In genomic region chr9:93115486-93115885, GRCh38 we compare ENCODE assay signal across 32 cellular contexts. TPM values are rescaled to one million over a fixed set of nuclear protein-coding genes. Genes with fewer than 3 reads are reported as not detected.
A peak's percentile ranks its signal among the peaks of the same experiment; 100 is the strongest.
DNase-seq lines count a peak whose midpoint lies in the region; ATAC-seq, FAIRE-seq and TF ChIP-seq lines count a peak whose summit lies in the region.
"Had no signal": no experiment of that assay in that cellular context is flagged by ENCODE, and none has a peak within 500 bp of the region (broad histone marks: within the 10 kb centered on the region; RNA-seq: fewer than 3 reads in every experiment).

No MANE protein-coding gene starts in this region.

- H3K36me3 ChIP-seq in GM23338 (ENCODE audit: insufficient read depth) (no peaks in the 10 kb centered on the region), adrenal gland (replicated peaks in 1 of 2) (peaks cover 0 to 12% of the 10 kb centered on the region in 2 donors), spleen (peaks cover 0 to 47% (median 11%) of the 10 kb centered on the region in 6 donors), MG63 (peaks cover 7% of the 10 kb centered on the region)
- H3K36me3 ChIP-seq: cardiac muscle cell, colonic mucosa, SJSA1 had no signal

- H3F3A ChIP-seq in GM23338 (replicated peaks; ENCODE audit: low read depth): no peaks in the 10 kb centered on the region

- no peaks in the 10 kb centered on the region for H3K9me2 ChIP-seq in GM23338 (ENCODE audit: insufficient read depth)

- H3K4me1 ChIP-seq in A549: peaks cover 57% of the 10 kb centered on the region
- peaks cover 10% of the 10 kb centered on the region for H3K4me1 ChIP-seq in GM23338 (ENCODE audit: insufficient read depth)
- H3K4me1 ChIP-seq in adrenal gland (replicated peaks in 1 of 2): peaks cover 34 to 43% of the 10 kb centered on the region in 2 donors
- H3K4me1 ChIP-seq in spleen: peaks cover 16 to 98% (median 61%) of the 10 kb centered on the region in 6 donors
- H3K4me1 ChIP-seq: Caco-2 had no signal

- H3K79me2 ChIP-seq in GM23338 (replicated peaks; ENCODE audit: insufficient read depth): no peaks in the 10 kb centered on the region

- WGBS in A549 (ENCODE audit: missing lambda C conversion rate): no CpG with 5 or more reads among the region's 2 CpGs
- 2 to 20% (median 9%) methylated on average over 1 to 2 of the region's 2 CpGs; no CpG with 5 or more reads in 1 of the 4 donors for WGBS in adrenal gland, 4 donors
- 0 to 12% (median 5%) methylated on average over 2 of the region's 2 CpGs for WGBS in spleen, 5 donors

- TF ChIP-seq CTCF in A549 (IDR thresholded peaks at IDR 0.05) (no peak), GM23338 (conservative IDR thresholded peaks at IDR 0.05; ENCODE audit: low read depth in 2 of 2) (no peak), adrenal gland (IDR thresholded peaks at IDR 0.05) (no peak), spleen (IDR thresholded peaks at IDR 0.05 in 8 of 11, conservative IDR thresholded peaks at IDR 0.05 in 3 of 11) (no peak), WTC11 (IDR thresholded peaks at IDR 0.05) (no peak)

- H3K4me3 Mint-ChIP-seq in GM23338: no peak overlapping the region
- H3K4me3 Mint-ChIP-seq in WTC11: no peak overlapping the region
- H3K4me3 Mint-ChIP-seq: activated B cell treated with CpG ODN at 0.5 μM for 24 hours; activated CD4-positive, alpha-beta T cell treated with anti-CD3 and anti-CD28 coated beads, Interleukin-2, amount 10 ng/mL, durations not matched to agents 7 days and 5 days; activated naive CD8-positive, alpha-beta T cell treated with anti-CD3 and anti-CD28 coated beads, Interleukin-2, amount 10 ng/mL, durations not matched to agents 7 days and 5 days; naive thymus-derived CD4-positive, alpha-beta T cell had no signal

- no peak overlapping the region for H2AFZ ChIP-seq in GM23338

- POLR2A ChIA-PET in A549 (lab: Yijun Ruan, JAX): interaction anchor here (0.9 to 1.0 kb wide), 2 partner anchors 19 kb away, joined by 3 read pairs; partner anchors contain the start of gene NINJ1
- POLR2A ChIA-PET in WTC11 (lab: Charles Lee): no interaction called here

- H3K9me3 Mint-ChIP-seq in GM23338 (no peaks in the 10 kb centered on the region), WTC11 (no peaks in the 10 kb centered on the region)
- H3K9me3 Mint-ChIP-seq: activated B cell treated with CpG ODN at 0.5 μM for 24 hours; activated CD4-positive, alpha-beta T cell treated with anti-CD3 and anti-CD28 coated beads, Interleukin-2, amount 10 ng/mL, durations not matched to agents 7 days and 5 days; activated naive CD8-positive, alpha-beta T cell treated with anti-CD3 and anti-CD28 coated beads, Interleukin-2, amount 10 ng/mL, durations not matched to agents 7 days and 5 days; naive thymus-derived CD4-positive, alpha-beta T cell had no signal

- FAIRE-seq in A549 (lab: Jason Lieb, UNC): no peak
- FAIRE-seq: GM12892, keratinocyte, RCC 7860 had no signal

- DNase-seq in A549 (ENCODE audit: low read depth in 1 of 2, low spot score in 1 of 2): no peak
- peak; percentile 21 for DNase-seq in GM23338 (ENCODE audit: low spot score)
- DNase-seq in adrenal gland: peak in 5 of 7 donors; percentile 2 to 43 (median 18)
- no peak for DNase-seq in spleen
- DNase-seq in WTC11 (ENCODE audit: low spot score): no peak
- no peak for DNase-seq in MG63
- no peak for DNase-seq in foreskin melanocyte
- DNase-seq: activated B cell treated with CpG ODN at 0.5 μM for 24 hours; activated CD4-positive, alpha-beta T cell treated with anti-CD3 and anti-CD28 coated beads, Interleukin-2, amount 10 ng/mL, durations not matched to agents 7 days and 5 days; activated gamma-delta T cell treated with Interleukin-2 at 50 U/mL for 16 hours; effector memory CD4-positive, alpha-beta T cell; H7; NCI-H1417 treated with DMSO at 0.1 percent for 48 hours; NCI-H2081; occipital lobe; stimulated activated naive CD8-positive, alpha-beta T cell treated with anti-CD3 and anti-CD28 coated beads, Interleukin-15, Interleukin-2, amounts not matched to agents 100 U/mL and 50 U/mL, for 24 hours had no signal

- H3K36me3 Mint-ChIP-seq in GM23338 (ENCODE audit: low read depth): no peaks in the 10 kb centered on the region; the same call in 2 of the 3 replicates
- H3K36me3 Mint-ChIP-seq in WTC11: no peaks in the 10 kb centered on the region

- H3K27ac ChIP-seq in A549: peak overlapping the region; percentile 72 to 81; a peak in 5 of 6 replicates
- H3K27ac ChIP-seq in GM23338 (ENCODE audit: low read depth): no peak overlapping the region
- peak overlapping the region in 3 of 5 donors; percentile 86 to 92 (median 91) for H3K27ac ChIP-seq in adrenal gland
- H3K27ac ChIP-seq in spleen: peak overlapping the region in 5 of 8 donors; percentile 88 to 96 (median 91)
- H3K27ac ChIP-seq: cardiac muscle cell, SJSA1 had no signal

- CTCF ChIA-PET in A549 (lab: Yijun Ruan, JAX): interaction anchor here (3.9 to 6.3 kb wide), 2 partner anchors 8 to 188 kb away, joined by 24 to 109 read pairs; no protein-coding TSS in a partner anchor
- CTCF ChIA-PET in WTC11 (lab: Charles Lee): interaction anchor here (0.6 to 3.8 kb wide), 4 partner anchors 11 to 451 kb away, joined by 3 to 19 read pairs (median 8); no protein-coding TSS in a partner anchor

- H3K9me3 ChIP-seq in A549: no peaks in the 10 kb centered on the region
- no peaks in the 10 kb centered on the region for H3K9me3 ChIP-seq in adrenal gland (replicated peaks in 1 of 3)
- no peaks in the 10 kb centered on the region for H3K9me3 ChIP-seq in spleen
- no peaks in the 10 kb centered on the region for H3K9me3 ChIP-seq in MG63
- H3K9me3 ChIP-seq: ascending aorta; BLaER1 treated with 17β-estradiol and CSF1 and Interleukin-3, amounts not matched to agents 10 nM and 100 nM; Caco-2; colonic mucosa; psoas muscle; SJSA1; vagina had no signal

- TF ChIP-seq EP300 in A549 (IDR thresholded peaks at IDR 0.05): no peak

- H3K4me3 ChIP-seq in A549 (no peak overlapping the region), GM23338 (no peak overlapping the region), adrenal gland (no peak overlapping the region), spleen (peak overlapping the region in 1 of 8 donors; percentile 60), MG63 (no peak overlapping the region)
- H3K4me3 ChIP-seq: ascending aorta, cardiac muscle cell, colonic mucosa, K562, psoas muscle, SJSA1, vagina had no signal

- ATAC-seq in A549 (no peak), GM23338 (no peak), WTC11 (no peak)
- ATAC-seq: stimulated activated naive CD8-positive, alpha-beta T cell treated with anti-CD3 and anti-CD28 coated beads, Interleukin-15, Interleukin-2, amounts not matched to agents 100 U/mL and 50 U/mL, for 24 hours had no signal

- no peaks in the 10 kb centered on the region for H4K20me1 ChIP-seq in GM23338 (replicated peaks; ENCODE audit: insufficient read depth)

- TF ChIP-seq POLR2A in A549 (IDR thresholded peaks at IDR 0.05; ENCODE audit: low read length) (no peak), adrenal gland (IDR thresholded peaks at IDR 0.05) (no peak), spleen (IDR thresholded peaks at IDR 0.05) (no peak)

- TF ChIP-seq RAD21 in A549 (conservative IDR thresholded peaks at IDR 0.05 in 1 of 2, IDR thresholded peaks at IDR 0.05 in 1 of 2): no peak

- H3K27me3 ChIP-seq in GM23338 (ENCODE audit: insufficient read depth) (no peaks in the 10 kb centered on the region), adrenal gland (no peaks in the 10 kb centered on the region), spleen (replicated peaks in 1 of 7) (no peaks in the 10 kb centered on the region), MG63 (no peaks in the 10 kb centered on the region)
- H3K27me3 ChIP-seq: ascending aorta; BLaER1 treated with 17β-estradiol and CSF1 and Interleukin-3, amounts not matched to agents 10 nM and 100 nM; cardiac muscle cell; colonic mucosa; SJSA1; vagina had no signal

- peaks cover 4% of the 10 kb centered on the region for H3K27me3 Mint-ChIP-seq in GM23338 (ENCODE audit: insufficient read depth, low read depth, poor library complexity)
- H3K27me3 Mint-ChIP-seq in WTC11 (ENCODE audit: low read depth): no peaks in the 10 kb centered on the region
- H3K27me3 Mint-ChIP-seq: activated B cell treated with CpG ODN at 0.5 μM for 24 hours; activated CD4-positive, alpha-beta T cell treated with anti-CD3 and anti-CD28 coated beads, Interleukin-2, amount 10 ng/mL, durations not matched to agents 7 days and 5 days; activated naive CD8-positive, alpha-beta T cell treated with anti-CD3 and anti-CD28 coated beads, Interleukin-2, amount 10 ng/mL, durations not matched to agents 7 days and 5 days; naive thymus-derived CD4-positive, alpha-beta T cell had no signal

- no peak overlapping the region for H3K27ac Mint-ChIP-seq in GM23338
- no peak overlapping the region for H3K27ac Mint-ChIP-seq in WTC11
- H3K27ac Mint-ChIP-seq: activated B cell treated with CpG ODN at 0.5 μM for 24 hours had no signal

- intact Hi-C loops in adrenal gland (cut with DNase I): no loop called here
- intact Hi-C loops in spleen (cut with DNase I; ENCODE audit: low total_unique reads): no loop called here

- H3K4me1 Mint-ChIP-seq in GM23338 (peaks cover 13% of the 10 kb centered on the region), WTC11 (peaks cover 19% of the 10 kb centered on the region)

- peak overlapping the region; percentile 58 for H3K4me2 ChIP-seq in A549
- H3K4me2 ChIP-seq in GM23338: no peak overlapping the region

RNA-seq across cellular contexts. Expression of gene NINJ1, which starts 18.6 kb away (rescaled TPM):
- polyA plus RNA-seq in A549 (2011; rRNA removed): 27.0 and 37.9 TPM in 2 replicates
- polyA plus RNA-seq in A549 (2012; cell fraction: cytosol; rRNA removed): 54.7 and 84.0 TPM in 2 replicates
- polyA plus RNA-seq in A549 (2012; cell fraction: nucleus; rRNA removed): 42.3 and 55.7 TPM in 2 replicates
- 60.4 to 69.6 TPM (median 62.0 TPM) in 3 replicates for polyA plus RNA-seq in A549 (2017; fragmentation: RNase III; extraction: RNeasy Plus Mini Kit Qiagen cat#74134 plus additional on column Dnase treatment)
- 16.0 and 23.0 TPM in 2 replicates for polyA minus RNA-seq in A549 (2011; rRNA and poly(A)+ RNA removed)
- total RNA-seq in GM23338 (2014; rRNA removed; shearing (Covaris generic)): 31.2 and 39.7 TPM in 2 replicates
- polyA plus RNA-seq in GM23338 (2016; fragmentation: Nextera tagmentation; extraction: Ambion mirVana): 33.3 and 36.3 TPM in 2 replicates
- total RNA-seq in adrenal gland: 100 to 1,000 TPM; 122 to 339 (median 181) TPM
- polyA plus RNA-seq in adrenal gland: 100 to 1,000 TPM in 2 of 3 donors, 10 to 100 TPM in 1; 31.1 to 135 (median 101) TPM
- 100 to 1,000 TPM in 6 of 7 donors, 10 to 100 TPM in 1; 75.0 to 142 (median 113) TPM for total RNA-seq in spleen
- polyA plus RNA-seq in spleen: 10 to 100 TPM; 26.5 to 68.9 (median 50.4) TPM
- total RNA-seq in WTC11 (2021): 35.6 to 41.3 TPM (median 37.7 TPM) in 3 replicates
- total RNA-seq in MG63 (2014; rRNA removed; shearing (Covaris generic); ENCODE audit: low replicate concordance): 22.5 and 71.0 TPM in 2 replicates

RNA-seq across cellular contexts. Expression of gene CARD19, which starts 19.5 kb away (rescaled TPM):
- polyA plus RNA-seq in A549 (2011; rRNA removed) (27.6 and 36.0 TPM in 2 replicates), A549 (2017; fragmentation: RNase III; extraction: RNeasy Plus Mini Kit Qiagen cat#74134 plus additional on column Dnase treatment) (30.3 to 34.5 TPM (median 33.2 TPM) in 3 replicates), GM23338 (2016; fragmentation: Nextera tagmentation; extraction: Ambion mirVana) (48.3 and 48.9 TPM in 2 replicates), adrenal gland (10 to 100 TPM; 10.7 to 69.1 (median 68.4) TPM), spleen (10 to 100 TPM; 21.7 to 38.9 (median 23.0) TPM)
- 108 and 125 TPM in 2 replicates for polyA plus RNA-seq in A549 (2012; cell fraction: cytosol; rRNA removed)
- polyA plus RNA-seq in A549 (2012; cell fraction: nucleus; rRNA removed): 124 and 150 TPM in 2 replicates
- polyA minus RNA-seq in A549 (2011; rRNA and poly(A)+ RNA removed): 20.2 and 23.0 TPM in 2 replicates
- 24.7 and 36.8 TPM in 2 replicates for total RNA-seq in GM23338 (2014; rRNA removed; shearing (Covaris generic))
- total RNA-seq in adrenal gland (10 to 100 TPM; 29.7 to 75.0 (median 39.2) TPM), spleen (10 to 100 TPM; 32.8 to 78.8 (median 44.6) TPM), WTC11 (2021) (30.0 to 34.5 TPM (median 32.8 TPM) in 3 replicates)
- 77.4 and 103 TPM in 2 replicates for total RNA-seq in MG63 (2014; rRNA removed; shearing (Covaris generic); ENCODE audit: low replicate concordance)

RNA-seq across cellular contexts. Expression of gene SUSD3, which starts 57.0 kb away (rescaled TPM):
- polyA plus RNA-seq in A549 (2011; rRNA removed) (0.27 and 0.66 TPM in 2 replicates), A549 (2017; fragmentation: RNase III; extraction: RNeasy Plus Mini Kit Qiagen cat#74134 plus additional on column Dnase treatment) (0.34 to 0.46 TPM (median 0.42 TPM) in 3 replicates), GM23338 (2016; fragmentation: Nextera tagmentation; extraction: Ambion mirVana) (6.9 and 8.3 TPM in 2 replicates), adrenal gland (1 to 10 TPM in 2 of 3 donors, under 1 TPM in 1; 0.60 to 1.7 (median 1.1) TPM), spleen (10 to 100 TPM; 50.4 to 68.8 (median 57.4) TPM)
- 1.3 and 1.9 TPM in 2 replicates for polyA plus RNA-seq in A549 (2012; cell fraction: cytosol; rRNA removed)
- 1.7 TPM in 2 replicates for polyA plus RNA-seq in A549 (2012; cell fraction: nucleus; rRNA removed)
- polyA minus RNA-seq in A549 (2011; rRNA and poly(A)+ RNA removed): 0.25 TPM in 1 of 2 replicates, not detected in the other
- total RNA-seq in GM23338 (2014; rRNA removed; shearing (Covaris generic)): 13.5 and 20.1 TPM in 2 replicates
- total RNA-seq in adrenal gland (1 to 10 TPM; 1.4 to 4.9 (median 3.3) TPM), spleen (10 to 100 TPM; 27.6 to 54.8 (median 35.8) TPM), WTC11 (2021) (11.5 to 13.2 TPM (median 11.9 TPM) in 3 replicates)
- 0.40 TPM in 1 of 2 replicates, not detected in the other for total RNA-seq in MG63 (2014; rRNA removed; shearing (Covaris generic); ENCODE audit: low replicate concordance)
- total RNA-seq: ascending aorta, cardiac muscle cell, G401, HT1080, SJSA1 had no signal
- polyA plus RNA-seq: cardiac muscle cell had no signal

Comparison
In these comparisons a context has a peak if more than half of its experiments do, and no peak if none do; other contexts are left out.
1. DNase-seq: peak in GM23338 (single experiment) and adrenal gland (5 of 7); none in A549 (0 of 2), spleen (single experiment), WTC11 (single experiment), MG63 (single experiment) and foreskin melanocyte (single experiment).